ENCODE assay signal across 8 cellular contexts in genomic region chr9:116156621-116157314, GRCh38. TPM values are rescaled to one million over a fixed set of nuclear protein-coding genes. Genes with fewer than 3 reads are reported as not detected.
DNase-seq lines count a peak whose midpoint lies in the region; ATAC-seq and TF ChIP-seq lines count a peak whose summit lies in the region.

No MANE protein-coding gene starts in this region.

- peaks cover 11% of the 10 kb centered on the region for H3K4me1 ChIP-seq in mucosa of descending colon (ENCODE audit: low read depth)

- H3K27me3 Mint-ChIP-seq in T-helper 17 cell, result peaks cover 69% of the 10 kb centered on the region

- H3K36me3 Mint-ChIP-seq in T-helper 17 cell (ENCODE audit: low read depth), result no peaks in the 10 kb centered on the region

- no peaks in the 10 kb centered on the region for H3K9me3 ChIP-seq in mucosa of descending colon
- no peaks in the 10 kb centered on the region for H3K9me3 ChIP-seq in T-helper 17 cell (ENCODE audit: control insufficient read depth, low read length, poor library complexity, severe bottlenecking)

- H3K36me3 ChIP-seq in mucosa of descending colon (ENCODE audit: low read depth), result no peaks in the 10 kb centered on the region

- H3K4me3 Mint-ChIP-seq in T-helper 17 cell, result no peak overlapping the region

- DNase-seq in G401 (ENCODE audit: low spot score) (peak; percentile 85), NCI-H510A treated with DMSO at 0.1 percent for 48 hours (lab: John Stamatoyannopoulos, UW) (peak; percentile 71), epidermal melanocyte (ENCODE audit: insufficient read length, low spot score) (peak; percentile 59), mucosa of descending colon (peak in 2 of 3 donors; percentile 44 to 46), T-helper 17 cell (no peak)

- no peak overlapping the region for H3K27ac Mint-ChIP-seq in T-helper 17 cell

- intact Hi-C loops in mucosa of descending colon (cut with DNase I, micrococcal nuclease), result loop anchor here in 1 of 2 donors (10.0 kb wide), 1 partner anchor 338 kb away; no protein-coding TSS in a partner anchor

- no peak for TF ChIP-seq CTCF in mucosa of descending colon (IDR thresholded peaks at IDR 0.05)

- H3K4me1 Mint-ChIP-seq in T-helper 17 cell, result peaks cover 3% of the 10 kb centered on the region

- in situ Hi-C loops in G401 (cut with HindIII; ENCODE audit: low sequenced_read_pairs), result no loop called here

- no peak overlapping the region for H3K4me3 ChIP-seq in mucosa of descending colon

- peak; percentile 50 for ATAC-seq in mucosa of descending colon
- no peak for ATAC-seq in GM18517 (IDR thresholded peaks at IDR 0.05; ENCODE audit: unreplicated experiment)
- ATAC-seq in HG03039 (IDR thresholded peaks at IDR 0.05; ENCODE audit: unreplicated experiment), result no peak
- no peak for ATAC-seq in T-helper 17 cell
- ATAC-seq in HG03139 (IDR thresholded peaks at IDR 0.05; ENCODE audit: unreplicated experiment), result no peak

RNA-seq across cellular contexts. Expression of gene PAPPA, which starts 3.2 kb away (rescaled TPM):
- total RNA-seq in G401 (2014; rRNA removed; shearing (Covaris generic)), result 0.44 and 0.74 TPM in 2 replicates
- total RNA-seq in mucosa of descending colon (1 to 10 TPM in 2 of 3 donors, under 1 TPM in 1; 0.61 to 2.5 (median 1.9) TPM), T-helper 17 cell (under 1 TPM; 0.37 to 0.52 TPM)

Comparison
In these comparisons a context has a peak if more than half of its experiments do, and no peak if none do; other contexts are left out.
1. DNase-seq: peak in G401 (single experiment), NCI-H510A treated with DMSO at 0.1 percent for 48 hours (single experiment), epidermal melanocyte (single experiment) and mucosa of descending colon (2 of 3); none in T-helper 17 cell (0 of 3).